In genomic region chr18:67525328-67526110, GRCh38 we compare ENCODE assay signal across 9 cellular contexts. TPM values are rescaled to one million over a fixed set of nuclear protein-coding genes. Genes with fewer than 3 reads are reported as not detected.
A peak's percentile ranks its signal among the peaks of the same experiment; 100 is the strongest.
DNase-seq lines count a peak whose midpoint lies in the region; ATAC-seq and TF ChIP-seq lines count a peak whose summit lies in the region.
"Had no signal": no experiment of that assay in that cellular context is flagged by ENCODE, and none has a peak within 500 bp of the region (broad histone marks: within the 10 kb centered on the region; RNA-seq: fewer than 3 reads in every experiment).

No MANE protein-coding gene starts in this region.

- H3K4me3 Mint-ChIP-seq in CD8-positive, alpha-beta T cell: no peak overlapping the region
- H3K4me3 Mint-ChIP-seq: T-helper 1 cell treated with Interleukin-12 subunit alpha and Interleukin-12 subunit beta and Interleukin-4 antibody, amounts not matched to agents 30 μg/mL and 1 μg/mL, for 36 hours had no signal

- H3K4me1 Mint-ChIP-seq in CD8-positive, alpha-beta T cell (ENCODE audit: low read depth): no peaks in the 10 kb centered on the region

- H3K36me3 Mint-ChIP-seq in CD8-positive, alpha-beta T cell: no peaks in the 10 kb centered on the region

- TF ChIP-seq CTCF in right lobe of liver (IDR thresholded peaks at IDR 0.05) (no peak), tibial nerve (IDR thresholded peaks at IDR 0.05) (no peak)
- no peak for TF ChIP-seq CTCF in CD8-positive, alpha-beta T cell (IDR thresholded peaks at IDR 0.05)

- H3K9me3 ChIP-seq in right lobe of liver (no peaks in the 10 kb centered on the region), tibial nerve (no peaks in the 10 kb centered on the region)
- no peaks in the 10 kb centered on the region for H3K9me3 ChIP-seq in CD8-positive, alpha-beta T cell (ENCODE audit: low read length)

- H3K27ac Mint-ChIP-seq in CD8-positive, alpha-beta T cell: no peak overlapping the region
- H3K27ac Mint-ChIP-seq: T-helper 1 cell treated with Interleukin-12 subunit alpha and Interleukin-12 subunit beta and Interleukin-4 antibody, amounts not matched to agents 30 μg/mL and 1 μg/mL, for 36 hours had no signal

- H3K27me3 ChIP-seq in right lobe of liver: no peaks in the 10 kb centered on the region
- H3K27me3 ChIP-seq in tibial nerve: no peaks in the 10 kb centered on the region
- H3K27me3 ChIP-seq in CD8-positive, alpha-beta T cell (ENCODE audit: insufficient read depth, low read length): no peaks in the 10 kb centered on the region

- peak; percentile 79 to 99 (median 90) for ATAC-seq in right lobe of liver
- ATAC-seq in HG02884 (IDR thresholded peaks at IDR 0.05; ENCODE audit: unreplicated experiment): no peak
- no peak for ATAC-seq in CD8-positive, alpha-beta T cell

- TF ChIP-seq EP300 in Ishikawa (IDR thresholded peaks at IDR 0.05; ENCODE audit: borderline replicate concordance): peak; percentile 52; the same call in 1 of the 2 replicates
- peak in 1 of 2 donors; percentile 73 for TF ChIP-seq EP300 in tibial nerve (IDR thresholded peaks at IDR 0.05)

- POLR2A ChIA-PET in CD8-positive, alpha-beta T cell (lab: Charles Lee): no interaction called here

- H3K36me3 ChIP-seq in right lobe of liver (no peaks in the 10 kb centered on the region), tibial nerve (no peaks in the 10 kb centered on the region)
- no peaks in the 10 kb centered on the region for H3K36me3 ChIP-seq in CD8-positive, alpha-beta T cell (ENCODE audit: insufficient read depth, low read length)

- H3K27me3 Mint-ChIP-seq in CD8-positive, alpha-beta T cell (ENCODE audit: low read depth): peaks cover 18% of the 10 kb centered on the region

- H3K4me3 ChIP-seq in right lobe of liver (no peak overlapping the region), tibial nerve (no peak overlapping the region)
- no peak overlapping the region for H3K4me3 ChIP-seq in CD8-positive, alpha-beta T cell (ENCODE audit: low read depth, low read length)

- peak overlapping the region in 1 of 3 donors; percentile 15 for H3K27ac ChIP-seq in right lobe of liver
- H3K27ac ChIP-seq in tibial nerve: peak overlapping the region in 3 of 4 donors; percentile 11 to 78 (median 47)
- no peak overlapping the region for H3K27ac ChIP-seq in CD8-positive, alpha-beta T cell (ENCODE audit: low read depth, low read length)

- CTCF ChIA-PET in CD8-positive, alpha-beta T cell (lab: Charles Lee): interaction anchor here (1.9 kb wide), 1 partner anchor 10 kb away, joined by 7 read pairs; the partner anchor contains the start of gene DSEL

- H3K9me3 Mint-ChIP-seq in CD8-positive, alpha-beta T cell: no peaks in the 10 kb centered on the region
- H3K9me3 Mint-ChIP-seq: T-helper 1 cell treated with Interleukin-12 subunit alpha and Interleukin-12 subunit beta and Interleukin-4 antibody, amounts not matched to agents 30 μg/mL and 1 μg/mL, for 36 hours had no signal

- TF ChIP-seq POLR2A in right lobe of liver (IDR thresholded peaks at IDR 0.05): no peak
- no peak for TF ChIP-seq POLR2A in tibial nerve (IDR thresholded peaks at IDR 0.05)

- DNase-seq in dedifferentiated amniotic fluid mesenchymal stem cell (ENCODE audit: extremely low spot score) (peak; percentile 90), right lobe of liver (peak; percentile 37 to 64 (median 53)), tibial nerve (ENCODE audit: low spot score in 2 of 2) (peak; percentile 26 to 70), GM19240 (ENCODE audit: insufficient read length, low spot score) (no peak)
- no peak for DNase-seq in stimulated activated CD4-positive, alpha-beta T cell treated with anti-CD3 and anti-CD28 coated beads, Interleukin-4, amount 100 ng/mL, for 1 hour
- DNase-seq in CD8-positive, alpha-beta T cell: no peak

- TF ChIP-seq RAD21 in Ishikawa (IDR thresholded peaks at IDR 0.05; ENCODE audit: low read depth): no peak

- H3K4me1 ChIP-seq in right lobe of liver: peaks cover 0 to 8% (median 0%) of the 10 kb centered on the region in 4 donors
- peaks cover 0 to 34% (median 7%) of the 10 kb centered on the region in 4 donors for H3K4me1 ChIP-seq in tibial nerve
- H3K4me1 ChIP-seq in CD8-positive, alpha-beta T cell (ENCODE audit: insufficient read depth, low read length): no peaks in the 10 kb centered on the region

- intact Hi-C loops in right lobe of liver (cut with DNase I): no loop called here
- intact Hi-C loops in CD8-positive, alpha-beta T cell (cut with DNase I, micrococcal nuclease): no loop called here

- 69% methylated on average over 3 of the region's 3 CpGs for WGBS in right lobe of liver (ENCODE audit: insufficient coverage, low coverage, low lambda C conversion rate, missing lambda C conversion rate)
- 25 to 30% methylated on average over 3 of the region's 3 CpGs for WGBS in tibial nerve, 2 donors

TF ChIP-seq in Ishikawa, 13 proteins besides CTCF, POLR2A, EP300 and RAD21:
- TF ChIP-seq NFIC (IDR thresholded peaks at IDR 0.05): peak; percentile 87
- no peak for TF ChIP-seq CREB1 (IDR thresholded peaks at IDR 0.05; ENCODE audit: low read depth)
- no peak for TF ChIP-seq TAF1 (IDR thresholded peaks at IDR 0.05; ENCODE audit: low read depth)
- no peak for TF ChIP-seq ZBTB7A (IDR thresholded peaks at IDR 0.05; ENCODE audit: low read depth)
- no peak for TF ChIP-seq REST (IDR thresholded peaks at IDR 0.05; ENCODE audit: low read depth)
- TF ChIP-seq TEAD4 (IDR thresholded peaks at IDR 0.05): peak; percentile 82
- peak; percentile 42; the same call in 1 of the 2 replicates for TF ChIP-seq TCF12 (IDR thresholded peaks at IDR 0.05; ENCODE audit: low read depth)
- TF ChIP-seq, protein P1, sequence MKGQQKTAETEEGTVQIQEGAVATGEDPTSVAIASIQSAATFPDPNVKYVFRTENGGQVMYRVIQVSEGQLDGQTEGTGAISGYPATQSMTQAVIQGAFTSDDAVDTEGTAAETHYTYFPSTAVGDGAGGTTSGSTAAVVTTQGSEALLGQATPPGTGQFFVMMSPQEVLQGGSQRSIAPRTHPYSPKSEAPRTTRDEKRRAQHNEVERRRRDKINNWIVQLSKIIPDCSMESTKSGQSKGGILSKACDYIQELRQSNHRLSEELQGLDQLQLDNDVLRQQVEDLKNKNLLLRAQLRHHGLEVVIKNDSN (IDR thresholded peaks at IDR 0.05): 0 out of 2 replicates have a peak, but pooled peaks have one; percentile 4
- TF ChIP-seq MAX (IDR thresholded peaks at IDR 0.05): peak; percentile 36; the same call in 1 of the 2 replicates
- TF ChIP-seq YY1 (IDR thresholded peaks at IDR 0.05; ENCODE audit: low read depth): no peak
- TF ChIP-seq EGR1 (IDR thresholded peaks at IDR 0.05): no peak
- no peak for TF ChIP-seq FOXM1 (IDR thresholded peaks at IDR 0.05; ENCODE audit: borderline replicate concordance, low read depth)
- TF ChIP-seq CEBPB (IDR thresholded peaks at IDR 0.05): no peak

RNA-seq across cellular contexts. Expression of gene DSEL, which starts 9.0 kb away (rescaled TPM):
- total RNA-seq in right lobe of liver (1 to 10 TPM; 2.1 to 6.2 (median 4.3) TPM), tibial nerve (10 to 100 TPM; 13.4 to 19.6 (median 16.9) TPM)
- under 1 TPM; 0.53 to 0.65 TPM for total RNA-seq in CD8-positive, alpha-beta T cell

Comparison
In these comparisons a context has a peak if more than half of its experiments do, and no peak if none do; other contexts are left out.
1. DNase-seq: peak in dedifferentiated amniotic fluid mesenchymal stem cell (single experiment), right lobe of liver (3 of 3) and tibial nerve (2 of 2); none in stimulated activated CD4-positive, alpha-beta T cell treated with anti-CD3 and anti-CD28 coated beads, Interleukin-4, amount 100 ng/mL, for 1 hour (single experiment), GM19240 (single experiment) and CD8-positive, alpha-beta T cell (0 of 7).
2. ATAC-seq: peak in right lobe of liver (4 of 4); none in HG02884 (single experiment) and CD8-positive, alpha-beta T cell (single experiment).